ENCODE assay signal across 1 cellular context in the genomic region with DNA sequence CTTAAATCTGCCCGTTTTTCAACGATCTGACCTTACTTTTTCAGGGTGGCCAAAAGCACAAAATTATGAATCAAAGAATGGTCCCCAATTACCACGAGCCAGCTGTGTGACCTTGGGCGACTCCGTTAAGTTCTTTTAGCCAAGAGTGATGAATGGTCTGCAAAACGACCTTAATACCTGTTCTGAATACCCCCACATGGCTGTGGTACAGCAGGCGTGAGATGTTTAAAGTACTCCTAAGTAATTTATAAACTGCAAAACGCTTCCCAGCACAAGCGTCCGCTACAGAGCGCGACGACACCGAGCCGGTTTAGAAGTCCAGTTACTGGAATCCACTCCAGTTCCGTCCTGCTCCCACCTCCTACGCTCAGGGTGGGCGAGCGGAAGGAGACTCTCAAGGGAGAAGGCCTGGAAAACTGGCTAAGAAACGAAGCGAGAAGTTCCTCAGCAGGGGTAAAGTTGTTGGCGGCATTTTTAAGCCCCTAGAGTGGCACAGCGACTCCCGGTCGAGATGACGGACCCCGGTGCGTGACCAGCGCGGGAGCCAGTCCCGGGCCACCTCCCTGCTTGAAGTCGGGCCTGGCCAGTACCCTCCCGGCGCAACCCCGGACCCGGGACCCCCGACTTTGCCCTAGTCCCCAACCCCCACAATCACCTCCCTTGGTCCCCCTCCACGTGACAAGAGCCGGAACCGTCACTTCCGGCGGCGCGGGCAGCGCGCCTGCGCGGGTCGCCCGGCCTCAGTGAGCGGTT.
TF ChIP-seq lines count a peak whose summit lies in the region.

No MANE protein-coding gene starts in this region.

TF ChIP-seq in HEK293, 187 proteins besides CTCF, POLR2A, EP300 and RAD21 (continued from another document and continues in another):
- TF ChIP-seq, protein P1, sequence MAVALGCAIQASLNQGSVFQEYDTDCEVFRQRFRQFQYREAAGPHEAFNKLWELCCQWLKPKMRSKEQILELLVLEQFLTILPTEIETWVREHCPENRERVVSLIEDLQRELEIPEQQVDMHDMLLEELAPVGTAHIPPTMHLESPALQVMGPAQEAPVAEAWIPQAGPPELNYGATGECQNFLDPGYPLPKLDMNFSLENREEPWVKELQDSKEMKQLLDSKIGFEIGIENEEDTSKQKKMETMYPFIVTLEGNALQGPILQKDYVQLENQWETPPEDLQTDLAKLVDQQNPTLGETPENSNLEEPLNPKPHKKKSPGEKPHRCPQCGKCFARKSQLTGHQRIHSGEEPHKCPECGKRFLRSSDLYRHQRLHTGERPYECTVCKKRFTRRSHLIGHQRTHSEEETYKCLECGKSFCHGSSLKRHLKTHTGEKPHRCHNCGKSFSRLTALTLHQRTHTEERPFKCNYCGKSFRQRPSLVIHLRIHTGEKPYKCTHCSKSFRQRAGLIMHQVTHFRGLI (tag by site-specific recombination; IDR thresholded peaks at IDR 0.05) = no peak
- TF ChIP-seq KLF10 (tag by site-specific recombination; IDR thresholded peaks at IDR 0.05) = no peak
- TF ChIP-seq, protein P2, sequence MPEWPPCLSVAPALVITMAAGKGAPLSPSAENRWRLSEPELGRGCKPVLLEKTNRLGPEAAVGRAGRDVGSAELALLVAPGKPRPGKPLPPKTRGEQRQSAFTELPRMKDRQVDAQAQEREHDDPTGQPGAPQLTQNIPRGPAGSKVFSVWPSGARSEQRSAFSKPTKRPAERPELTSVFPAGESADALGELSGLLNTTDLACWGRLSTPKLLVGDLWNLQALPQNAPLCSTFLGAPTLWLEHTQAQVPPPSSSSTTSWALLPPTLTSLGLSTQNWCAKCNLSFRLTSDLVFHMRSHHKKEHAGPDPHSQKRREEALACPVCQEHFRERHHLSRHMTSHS (tag by site-specific recombination; IDR thresholded peaks at IDR 0.05) = no peak
- TF ChIP-seq ZNF571 (tag by site-specific recombination; IDR thresholded peaks at IDR 0.05) = no peak
- no peak for TF ChIP-seq ZFP41 (tag by site-specific recombination; IDR thresholded peaks at IDR 0.05; ENCODE audit: borderline replicate concordance)
- TF ChIP-seq ZFP3 (tag by site-specific recombination; IDR thresholded peaks at IDR 0.05; ENCODE audit: low read depth) = no peak
- TF ChIP-seq, protein P3, sequence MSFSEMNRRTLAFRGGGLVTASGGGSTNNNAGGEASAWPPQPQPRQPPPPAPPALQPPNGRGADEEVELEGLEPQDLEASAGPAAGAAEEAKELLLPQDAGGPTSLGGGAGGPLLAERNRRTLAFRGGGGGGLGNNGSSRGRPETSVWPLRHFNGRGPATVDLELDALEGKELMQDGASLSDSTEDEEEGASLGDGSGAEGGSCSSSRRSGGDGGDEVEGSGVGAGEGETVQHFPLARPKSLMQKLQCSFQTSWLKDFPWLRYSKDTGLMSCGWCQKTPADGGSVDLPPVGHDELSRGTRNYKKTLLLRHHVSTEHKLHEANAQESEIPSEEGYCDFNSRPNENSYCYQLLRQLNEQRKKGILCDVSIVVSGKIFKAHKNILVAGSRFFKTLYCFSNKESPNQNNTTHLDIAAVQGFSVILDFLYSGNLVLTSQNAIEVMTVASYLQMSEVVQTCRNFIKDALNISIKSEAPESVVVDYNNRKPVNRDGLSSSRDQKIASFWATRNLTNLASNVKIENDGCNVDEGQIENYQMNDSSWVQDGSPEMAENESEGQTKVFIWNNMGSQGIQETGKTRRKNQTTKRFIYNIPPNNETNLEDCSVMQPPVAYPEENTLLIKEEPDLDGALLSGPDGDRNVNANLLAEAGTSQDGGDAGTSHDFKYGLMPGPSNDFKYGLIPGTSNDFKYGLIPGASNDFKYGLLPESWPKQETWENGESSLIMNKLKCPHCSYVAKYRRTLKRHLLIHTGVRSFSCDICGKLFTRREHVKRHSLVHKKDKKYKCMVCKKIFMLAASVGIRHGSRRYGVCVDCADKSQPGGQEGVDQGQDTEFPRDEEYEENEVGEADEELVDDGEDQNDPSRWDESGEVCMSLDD (tag by site-specific recombination; IDR thresholded peaks at IDR 0.05) = peak; percentile 95
- TF ChIP-seq SCRT1 (tag by site-specific recombination; IDR thresholded peaks at IDR 0.05; ENCODE audit: borderline replicate concordance) = no peak
- no peak for TF ChIP-seq ZNF19 (tag by site-specific recombination; IDR thresholded peaks at IDR 0.05; ENCODE audit: low read depth)
- peak; percentile 86 for TF ChIP-seq ZNF335 (tag by site-specific recombination; conservative IDR thresholded peaks at IDR 0.05)
- no peak for TF ChIP-seq GFI1B (tag by site-specific recombination; IDR thresholded peaks at IDR 0.05)
- TF ChIP-seq ZNF10 (tag by site-specific recombination; IDR thresholded peaks at IDR 0.05) = peak; percentile 74
- no peak for TF ChIP-seq ZNF585B (tag by site-specific recombination; IDR thresholded peaks at IDR 0.05)
- TF ChIP-seq BCL11A (tag by site-specific recombination; IDR thresholded peaks at IDR 0.05; ENCODE audit: low read depth) = no peak
- TF ChIP-seq ZNF501 (tag by site-specific recombination; IDR thresholded peaks at IDR 0.05) = peak; percentile 47; the same call in 1 of the 2 replicates
- no peak for TF ChIP-seq ZNF366 (tag by site-specific recombination; conservative IDR thresholded peaks at IDR 0.05)
- TF ChIP-seq ZNF596 (tag by site-specific recombination; IDR thresholded peaks at IDR 0.05) = no peak
- no peak for TF ChIP-seq YY1 (tag by site-specific recombination; IDR thresholded peaks at IDR 0.05)
- 0 out of 2 replicates have a peak, but pooled peaks have one; percentile 28 for TF ChIP-seq ZNF561 (tag by site-specific recombination; IDR thresholded peaks at IDR 0.05; ENCODE audit: borderline replicate concordance)
- TF ChIP-seq MEIS1 (CRISPR knock-in tag; IDR thresholded peaks at IDR 0.05; ENCODE audit: borderline replicate concordance) = no peak
- TF ChIP-seq ZNF239 (tag by site-specific recombination; IDR thresholded peaks at IDR 0.05) = no peak
- TF ChIP-seq ZFHX2 (tag by site-specific recombination; conservative IDR thresholded peaks at IDR 0.05) = peak; percentile 90
- no peak for TF ChIP-seq HOXC10 (CRISPR knock-in tag; IDR thresholded peaks at IDR 0.05)
- TF ChIP-seq ZNF433 (tag by site-specific recombination; IDR thresholded peaks at IDR 0.05; ENCODE audit: low read depth) = no peak
- TF ChIP-seq ZNF514 (tag by site-specific recombination; IDR thresholded peaks at IDR 0.05) = no peak
- no peak; the same call in 1 of the 2 replicates for TF ChIP-seq ZIC2 (tag by site-specific recombination; IDR thresholded peaks at IDR 0.05)
- no peak for TF ChIP-seq KLF1 (tag by site-specific recombination; IDR thresholded peaks at IDR 0.05)
- no peak for TF ChIP-seq PRDM1 (tag by site-specific recombination; IDR thresholded peaks at IDR 0.05)
- TF ChIP-seq ZXDB (tag by site-specific recombination; IDR thresholded peaks at IDR 0.05) = peak; percentile 92
- TF ChIP-seq ZNF248 (tag by site-specific recombination; IDR thresholded peaks at IDR 0.05) = no peak
- TF ChIP-seq, protein P4, sequence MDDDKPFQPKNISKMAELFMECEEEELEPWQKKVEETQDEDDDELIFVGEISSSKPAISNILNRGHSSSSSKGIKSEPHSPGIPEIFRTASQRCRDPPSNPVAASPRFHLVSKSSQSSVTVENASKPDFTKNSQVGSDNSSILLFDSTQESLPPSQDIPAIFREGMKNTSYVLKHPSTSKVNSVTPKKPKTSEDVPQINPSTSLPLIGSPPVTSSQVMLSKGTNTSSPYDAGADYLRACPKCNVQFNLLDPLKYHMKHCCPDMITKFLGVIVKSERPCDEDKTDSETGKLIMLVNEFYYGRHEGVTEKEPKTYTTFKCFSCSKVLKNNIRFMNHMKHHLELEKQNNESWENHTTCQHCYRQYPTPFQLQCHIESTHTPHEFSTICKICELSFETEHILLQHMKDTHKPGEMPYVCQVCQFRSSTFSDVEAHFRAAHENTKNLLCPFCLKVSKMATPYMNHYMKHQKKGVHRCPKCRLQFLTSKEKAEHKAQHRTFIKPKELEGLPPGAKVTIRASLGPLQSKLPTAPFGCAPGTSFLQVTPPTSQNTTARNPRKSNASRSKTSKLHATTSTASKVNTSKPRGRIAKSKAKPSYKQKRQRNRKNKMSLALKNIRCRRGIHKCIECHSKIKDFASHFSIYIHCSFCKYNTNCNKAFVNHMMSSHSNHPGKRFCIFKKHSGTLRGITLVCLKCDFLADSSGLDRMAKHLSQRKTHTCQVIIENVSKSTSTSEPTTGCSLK (tag by site-specific recombination; IDR thresholded peaks at IDR 0.05) = no peak
- TF ChIP-seq ZNF132 (tag by site-specific recombination; IDR thresholded peaks at IDR 0.05; ENCODE audit: borderline replicate concordance) = no peak
- TF ChIP-seq ZFP37 (tag by site-specific recombination; IDR thresholded peaks at IDR 0.05) = 0 out of 2 replicates have a peak, but pooled peaks have one; percentile 57
- TF ChIP-seq ZSCAN23 (tag by site-specific recombination; IDR thresholded peaks at IDR 0.05) = no peak
- peak; percentile 96 for TF ChIP-seq ZBTB48 (tag by site-specific recombination; IDR thresholded peaks at IDR 0.05)
- TF ChIP-seq ZNF549 (tag by site-specific recombination; IDR thresholded peaks at IDR 0.05) = no peak
- no peak for TF ChIP-seq ZNF510 (tag by site-specific recombination; IDR thresholded peaks at IDR 0.05; ENCODE audit: insufficient replicate concordance)
- TF ChIP-seq ZNF555 (tag by site-specific recombination; conservative IDR thresholded peaks at IDR 0.05) = no peak
- no peak for TF ChIP-seq OVOL3 (tag by site-specific recombination; IDR thresholded peaks at IDR 0.05)
- no peak for TF ChIP-seq ZNF473 (tag by site-specific recombination; IDR thresholded peaks at IDR 0.05)
- TF ChIP-seq ZNF768 (tag by site-specific recombination; IDR thresholded peaks at IDR 0.05) = no peak
- no peak for TF ChIP-seq ZNF426 (tag by site-specific recombination; IDR thresholded peaks at IDR 0.05)
- no peak for TF ChIP-seq ZNF175 (tag by site-specific recombination; IDR thresholded peaks at IDR 0.05)
- no peak for TF ChIP-seq ZNF544 (tag by site-specific recombination; IDR thresholded peaks at IDR 0.05)
- no peak for TF ChIP-seq ZNF184 (tag by site-specific recombination; IDR thresholded peaks at IDR 0.05)
- peak; percentile 94 for TF ChIP-seq ZBTB20 (tag by site-specific recombination; IDR thresholded peaks at IDR 0.05)
- TF ChIP-seq, protein P5, sequence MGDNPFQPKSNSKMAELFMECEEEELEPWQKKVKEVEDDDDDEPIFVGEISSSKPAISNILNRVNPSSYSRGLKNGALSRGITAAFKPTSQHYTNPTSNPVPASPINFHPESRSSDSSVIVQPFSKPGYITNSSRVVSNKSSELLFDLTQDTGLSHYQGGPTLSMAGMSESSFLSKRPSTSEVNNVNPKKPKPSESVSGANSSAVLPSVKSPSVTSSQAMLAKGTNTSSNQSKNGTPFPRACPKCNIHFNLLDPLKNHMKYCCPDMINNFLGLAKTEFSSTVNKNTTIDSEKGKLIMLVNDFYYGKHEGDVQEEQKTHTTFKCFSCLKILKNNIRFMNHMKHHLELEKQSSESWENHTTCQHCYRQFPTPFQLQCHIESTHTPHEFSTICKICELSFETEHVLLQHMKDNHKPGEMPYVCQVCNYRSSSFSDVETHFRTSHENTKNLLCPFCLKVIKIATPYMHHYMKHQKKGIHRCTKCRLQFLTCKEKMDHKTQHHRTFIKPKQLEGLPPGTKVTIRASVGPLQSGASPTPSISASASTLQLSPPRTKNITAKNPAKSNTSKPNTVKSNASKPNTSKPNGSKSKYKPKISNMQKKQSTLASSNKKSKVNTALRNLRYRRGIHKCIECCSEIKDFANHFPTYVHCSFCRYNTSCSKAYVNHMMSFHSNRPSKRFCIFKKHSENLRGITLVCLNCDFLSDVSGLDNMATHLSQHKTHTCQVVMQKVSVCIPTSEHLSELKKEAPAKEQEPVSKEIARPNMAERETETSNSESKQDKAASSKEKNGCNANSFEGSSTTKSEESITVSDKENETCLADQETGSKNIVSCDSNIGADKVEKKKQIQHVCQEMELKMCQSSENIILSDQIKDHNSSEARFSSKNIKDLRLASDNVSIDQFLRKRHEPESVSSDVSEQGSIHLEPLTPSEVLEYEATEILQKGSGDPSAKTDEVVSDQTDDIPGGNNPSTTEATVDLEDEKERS (tag by site-specific recombination; IDR thresholded peaks at IDR 0.05) = no peak
- TF ChIP-seq ZNF169 (tag by site-specific recombination; IDR thresholded peaks at IDR 0.05) = no peak
- no peak for TF ChIP-seq SCRT2 (tag by site-specific recombination; IDR thresholded peaks at IDR 0.05)
- no peak for TF ChIP-seq ZNF354C (tag by site-specific recombination; IDR thresholded peaks at IDR 0.05; ENCODE audit: borderline replicate concordance, low read depth)
- TF ChIP-seq ZBTB8A (tag by site-specific recombination; IDR thresholded peaks at IDR 0.05) = 0 out of 2 replicates have a peak, but pooled peaks have one; percentile 20
- TF ChIP-seq, protein P6, sequence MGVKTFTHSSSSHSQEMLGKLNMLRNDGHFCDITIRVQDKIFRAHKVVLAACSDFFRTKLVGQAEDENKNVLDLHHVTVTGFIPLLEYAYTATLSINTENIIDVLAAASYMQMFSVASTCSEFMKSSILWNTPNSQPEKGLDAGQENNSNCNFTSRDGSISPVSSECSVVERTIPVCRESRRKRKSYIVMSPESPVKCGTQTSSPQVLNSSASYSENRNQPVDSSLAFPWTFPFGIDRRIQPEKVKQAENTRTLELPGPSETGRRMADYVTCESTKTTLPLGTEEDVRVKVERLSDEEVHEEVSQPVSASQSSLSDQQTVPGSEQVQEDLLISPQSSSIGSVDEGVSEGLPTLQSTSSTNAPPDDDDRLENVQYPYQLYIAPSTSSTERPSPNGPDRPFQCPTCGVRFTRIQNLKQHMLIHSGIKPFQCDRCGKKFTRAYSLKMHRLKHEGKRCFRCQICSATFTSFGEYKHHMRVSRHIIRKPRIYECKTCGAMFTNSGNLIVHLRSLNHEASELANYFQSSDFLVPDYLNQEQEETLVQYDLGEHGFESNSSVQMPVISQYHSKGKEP (tag by site-specific recombination; IDR thresholded peaks at IDR 0.05) = no peak
- TF ChIP-seq, protein P7, sequence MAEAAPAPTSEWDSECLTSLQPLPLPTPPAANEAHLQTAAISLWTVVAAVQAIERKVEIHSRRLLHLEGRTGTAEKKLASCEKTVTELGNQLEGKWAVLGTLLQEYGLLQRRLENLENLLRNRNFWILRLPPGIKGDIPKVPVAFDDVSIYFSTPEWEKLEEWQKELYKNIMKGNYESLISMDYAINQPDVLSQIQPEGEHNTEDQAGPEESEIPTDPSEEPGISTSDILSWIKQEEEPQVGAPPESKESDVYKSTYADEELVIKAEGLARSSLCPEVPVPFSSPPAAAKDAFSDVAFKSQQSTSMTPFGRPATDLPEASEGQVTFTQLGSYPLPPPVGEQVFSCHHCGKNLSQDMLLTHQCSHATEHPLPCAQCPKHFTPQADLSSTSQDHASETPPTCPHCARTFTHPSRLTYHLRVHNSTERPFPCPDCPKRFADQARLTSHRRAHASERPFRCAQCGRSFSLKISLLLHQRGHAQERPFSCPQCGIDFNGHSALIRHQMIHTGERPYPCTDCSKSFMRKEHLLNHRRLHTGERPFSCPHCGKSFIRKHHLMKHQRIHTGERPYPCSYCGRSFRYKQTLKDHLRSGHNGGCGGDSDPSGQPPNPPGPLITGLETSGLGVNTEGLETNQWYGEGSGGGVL (tag by site-specific recombination; IDR thresholded peaks at IDR 0.05) = peak; percentile 55; the same call in 1 of the 2 replicates
- TF ChIP-seq, protein P8, sequence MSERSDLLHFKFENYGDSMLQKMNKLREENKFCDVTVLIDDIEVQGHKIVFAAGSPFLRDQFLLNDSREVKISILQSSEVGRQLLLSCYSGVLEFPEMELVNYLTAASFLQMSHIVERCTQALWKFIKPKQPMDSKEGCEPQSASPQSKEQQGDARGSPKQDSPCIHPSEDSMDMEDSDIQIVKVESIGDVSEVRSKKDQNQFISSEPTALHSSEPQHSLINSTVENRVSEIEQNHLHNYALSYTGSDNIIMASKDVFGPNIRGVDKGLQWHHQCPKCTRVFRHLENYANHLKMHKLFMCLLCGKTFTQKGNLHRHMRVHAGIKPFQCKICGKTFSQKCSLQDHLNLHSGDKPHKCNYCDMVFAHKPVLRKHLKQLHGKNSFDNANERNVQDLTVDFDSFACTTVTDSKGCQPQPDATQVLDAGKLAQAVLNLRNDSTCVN (tag by site-specific recombination; optimal IDR thresholded peaks at IDR 0.05) = peak; percentile 72
